Comparison of ENCODE assay signal across 22 cellular contexts in genomic region chr2:169139993-169140767, GRCh38.
DNase-seq lines count a peak whose midpoint lies in the region; ATAC-seq, FAIRE-seq and TF ChIP-seq lines count a peak whose summit lies in the region.
"Had no signal": no experiment of that assay in that cellular context is flagged by ENCODE, and none has a peak within 500 bp of the region (broad histone marks: within the 10 kb centered on the region; RNA-seq: fewer than 3 reads in every experiment).

No MANE protein-coding gene starts in this region.

- H3K4me2 ChIP-seq in GM23338 (peak overlapping the region; percentile 59), MM.1S (ENCODE audit: low read depth, low read length) (peak overlapping the region; percentile 54), K562 (ENCODE audit: insufficient read depth, low read length) (no peak overlapping the region), mesendoderm (ENCODE audit: low read length) (no peak overlapping the region), GM23248 (ENCODE audit: unreplicated experiment) (no peak overlapping the region)

- no peaks in the 10 kb centered on the region for H3K9me1 ChIP-seq in K562 (ENCODE audit: control insufficient read depth, insufficient read depth, low read length)

- 47% methylated on average over 8 of the region's 8 CpGs for WGBS in K562 (ENCODE audit: insufficient coverage, low coverage, missing lambda C conversion rate)
- no CpG with 5 or more reads among the region's 8 CpGs for WGBS in mesendoderm (ENCODE audit: extremely low coverage, insufficient coverage, low lambda C conversion rate)
- 57 to 68% (median 61%) methylated on average over 8 of the region's 8 CpGs for WGBS in psoas muscle, 3 donors
- WGBS in GM23248 (ENCODE audit: low coverage in 1 of 2, low lambda C conversion rate in 2 of 2, missing lambda C conversion rate in 2 of 2), 2 experiments = 28% methylated on average over 8 of the region's 8 CpGs

- BruUV-seq in K562 (replicated peaks; lab: Mats Ljungman, UMichigan) = no TSS peak

- TF ChIP-seq POLR2A in K562 (conservative IDR thresholded peaks at IDR 0.05) = no peak

- in situ Hi-C loops in K562 (cut with MboI) = no loop called here
- in situ Hi-C loops in GM23248 (cut with MboI) = no loop called here

- H3K23ac ChIP-seq in mesendoderm (ENCODE audit: low read length) = no peak overlapping the region

- intact Hi-C loops in K562 (cut with micrococcal nuclease) = loop anchor here (10.0 kb wide), 2 partner anchors 365 to 795 kb away; no protein-coding TSS in a partner anchor
- intact Hi-C loops in psoas muscle (cut with DNase I) = loop anchor here in 1 of 2 donors (2.0 kb wide), 1 partner anchor 179 kb away; no protein-coding TSS in a partner anchor

- H3K9ac ChIP-seq in MM.1S (ENCODE audit: low read length) (0 out of 2 replicates have a peak overlapping the region, but pooled peaks have one; percentile 13), K562 (ENCODE audit: insufficient read depth in 1 of 2, low read depth in 2 of 2, low read length in 2 of 2) (no peak overlapping the region), mesendoderm (ENCODE audit: low read length) (no peak overlapping the region), GM23248 (no peak overlapping the region)

- peak; percentile 76 for ATAC-seq in GM23338
- ATAC-seq in K562 = no peak
- ATAC-seq in psoas muscle = no peak
- ATAC-seq: PC-3 had no signal

- H3K9me2 ChIP-seq in GM23338 (ENCODE audit: insufficient read depth) (no peaks in the 10 kb centered on the region), MM.1S (replicated peaks; ENCODE audit: insufficient read depth, low read length) (no peaks in the 10 kb centered on the region), GM23248 (ENCODE audit: insufficient read depth) (no peaks in the 10 kb centered on the region)

- 0 out of 2 replicates have a peak overlapping the region, but pooled peaks have one; percentile 39 for H3K27ac ChIP-seq in GM23338 (ENCODE audit: low read depth)
- H3K27ac ChIP-seq in MM.1S (ENCODE audit: low read length) = peak overlapping the region; percentile 59
- no peak overlapping the region for H3K27ac ChIP-seq in K562 (ENCODE audit: extremely low read depth, low read depth, low read length)
- H3K27ac ChIP-seq in mesendoderm (ENCODE audit: low read depth, low read length) = no peak overlapping the region
- H3K27ac ChIP-seq in psoas muscle = no peak overlapping the region
- H3K27ac ChIP-seq in GM23248 = no peak overlapping the region
- H3K27ac ChIP-seq: C4-2B had no signal

- peak overlapping the region; percentile 11; the same call in 1 of the 2 replicates for H2AFZ ChIP-seq in GM23338
- peak overlapping the region; percentile 37 for H2AFZ ChIP-seq in MM.1S (ENCODE audit: low read length)
- H2AFZ ChIP-seq in K562 (ENCODE audit: low read depth, low read length) = peak overlapping the region; percentile 61
- no peak overlapping the region for H2AFZ ChIP-seq in GM23248

- no peaks in the 10 kb centered on the region for H3K36me3 ChIP-seq in GM23338 (ENCODE audit: insufficient read depth)
- no peaks in the 10 kb centered on the region for H3K36me3 ChIP-seq in MM.1S (replicated peaks; ENCODE audit: insufficient read depth, low read length)
- H3K36me3 ChIP-seq in K562 (ENCODE audit: control insufficient read depth, insufficient read depth, low read length) = no peaks in the 10 kb centered on the region
- no peaks in the 10 kb centered on the region for H3K36me3 ChIP-seq in mesendoderm (ENCODE audit: control insufficient read depth, insufficient read depth, low read length)
- H3K36me3 ChIP-seq in psoas muscle (ENCODE audit: insufficient read depth in 1 of 2, low read depth in 1 of 2) = no peaks in the 10 kb centered on the region
- H3K36me3 ChIP-seq in GM23248 (ENCODE audit: low read depth) = no peaks in the 10 kb centered on the region
- H3K36me3 ChIP-seq: MG63 had no signal

- no peak overlapping the region for H4K8ac ChIP-seq in mesendoderm (ENCODE audit: low read depth, low read length)

- H3K4me1 ChIP-seq in GM23338 (ENCODE audit: insufficient read depth) = peaks cover 37% of the 10 kb centered on the region
- peaks cover 37% of the 10 kb centered on the region for H3K4me1 ChIP-seq in MM.1S (ENCODE audit: low read length)
- peaks cover 5 to 17% of the 10 kb centered on the region in 2 experiments; a peak in 3 of 5 replicates for H3K4me1 ChIP-seq in K562 (replicated peaks in 1 of 2; ENCODE audit: control insufficient read depth in 2 of 2, insufficient read depth in 2 of 2, low read length in 2 of 2)
- peaks cover 15% of the 10 kb centered on the region for H3K4me1 ChIP-seq in mesendoderm (ENCODE audit: control insufficient read depth, low read depth, low read length)
- no peaks in the 10 kb centered on the region for H3K4me1 ChIP-seq in psoas muscle
- H3K4me1 ChIP-seq in GM23248 (ENCODE audit: insufficient read depth) = no peaks in the 10 kb centered on the region

- no peak overlapping the region for H2BK5ac ChIP-seq in mesendoderm (ENCODE audit: low read length)

- peaks cover 40% of the 10 kb centered on the region for H3K4me1 Mint-ChIP-seq in GM23338
- H3K4me1 Mint-ChIP-seq: CD8-positive, alpha-beta memory T cell had no signal

- no peak overlapping the region for H3K56ac ChIP-seq in mesendoderm (ENCODE audit: low read length)

- H2BK15ac ChIP-seq in mesendoderm (replicated peaks; ENCODE audit: low read depth) = no peak overlapping the region

- H3K9me3 Mint-ChIP-seq in GM23338 = no peaks in the 10 kb centered on the region
- H3K9me3 Mint-ChIP-seq: CD8-positive, alpha-beta memory T cell had no signal

- H3K79me2 ChIP-seq in GM23338 (replicated peaks; ENCODE audit: insufficient read depth) (no peaks in the 10 kb centered on the region), MM.1S (ENCODE audit: low read length) (no peaks in the 10 kb centered on the region), K562 (ENCODE audit: control insufficient read depth, insufficient read depth, low read length) (no peaks in the 10 kb centered on the region), mesendoderm (ENCODE audit: control insufficient read depth, insufficient read depth, low read length) (no peaks in the 10 kb centered on the region), GM23248 (ENCODE audit: insufficient read depth) (no peaks in the 10 kb centered on the region)

- no peak for TF ChIP-seq CTCF in GM23338 (conservative IDR thresholded peaks at IDR 0.05; ENCODE audit: low read depth in 2 of 2)
- TF ChIP-seq CTCF in MM.1S (IDR thresholded peaks at IDR 0.05; ENCODE audit: low read length) = no peak
- TF ChIP-seq CTCF in K562 (IDR thresholded peaks at IDR 0.05 in 2 of 3, conservative IDR thresholded peaks at IDR 0.05 in 1 of 3; ENCODE audit: insufficient read depth in 2 of 3, low read depth in 1 of 3, low read length in 3 of 3) = no peak
- TF ChIP-seq CTCF in psoas muscle (IDR thresholded peaks at IDR 0.05) = no peak

- DNase-seq in GM23338 (ENCODE audit: low spot score) (peak; percentile 59), MM.1S (peak; percentile 84), K562 (ENCODE audit: extremely low read depth in 1 of 4, low spot score in 3 of 4) (no peak), mesendoderm (peak; percentile 10), psoas muscle (no peak), GM23248 (no peak), NCI-H1930 (lab: John Stamatoyannopoulos, UW) (no peak)
- DNase-seq: Calu3; CD8-positive, alpha-beta memory T cell; DMS153; GOT3; MG63; NCI-H1048; NCI-H1417 treated with DMSO at 0.1 percent for 48 hours; NCI-H187; NCI-H510A; NCI-H774; PC-3; SHP77 had no signal

- peak overlapping the region; percentile 35 for H3K27ac Mint-ChIP-seq in GM23338
- H3K27ac Mint-ChIP-seq: CD8-positive, alpha-beta memory T cell had no signal

- no peak for TF ChIP-seq RAD21 in K562 (CRISPR knock-in tag; conservative IDR thresholded peaks at IDR 0.05 in 1 of 2, IDR thresholded peaks at IDR 0.05 in 1 of 2)

- H2AK5ac ChIP-seq in mesendoderm (ENCODE audit: low read length) = no peak overlapping the region

- H3K4ac ChIP-seq in mesendoderm (ENCODE audit: low read depth, low read length) = no peak overlapping the region

- POLR2A ChIA-PET in K562 (lab: Yijun Ruan, JAX) = interaction anchor here (0.5 to 1.0 kb wide), 2 partner anchors 31 to 280 kb away, joined by 3 to 4 read pairs; no protein-coding TSS in a partner anchor

- H4K5ac ChIP-seq in mesendoderm (ENCODE audit: low read length) = no peak overlapping the region

- CTCF ChIA-PET in K562 (lab: Yijun Ruan, JAX; ENCODE audit: low intra/inter-chr PET ratio) = interaction anchor here (1.6 kb wide), 1 partner anchor 31 kb away, joined by 4 read pairs; no protein-coding TSS in a partner anchor

- peaks cover 8% of the 10 kb centered on the region for H3K27me3 Mint-ChIP-seq in GM23338 (ENCODE audit: insufficient read depth, low read depth, poor library complexity)

- FAIRE-seq in K562 (lab: Jason Lieb, UNC) = no peak
- FAIRE-seq: A204.1, GM12891 had no signal

- no peak for TF ChIP-seq EP300 in K562 (IDR thresholded peaks at IDR 0.05; ENCODE audit: low read length)

- H3F3A ChIP-seq in GM23338 (replicated peaks; ENCODE audit: low read depth) (no peaks in the 10 kb centered on the region), MM.1S (ENCODE audit: insufficient read depth, low read length) (peaks cover 10% of the 10 kb centered on the region), GM23248 (ENCODE audit: insufficient read depth) (no peaks in the 10 kb centered on the region)

- H3K4me3 ChIP-seq in GM23338 (no peak overlapping the region), MM.1S (ENCODE audit: low read length) (no peak overlapping the region), K562 (no peak overlapping the region), mesendoderm (ENCODE audit: low read length) (no peak overlapping the region), psoas muscle (no peak overlapping the region), GM23248 (no peak overlapping the region)
- H3K4me3 ChIP-seq: MG63 had no signal

- H2BK120ac ChIP-seq in mesendoderm (ENCODE audit: low read depth, low read length) = no peak overlapping the region

- H4K20me1 ChIP-seq in GM23338 (replicated peaks; ENCODE audit: insufficient read depth) (no peaks in the 10 kb centered on the region), MM.1S (ENCODE audit: insufficient read depth, low read length) (no peaks in the 10 kb centered on the region), K562 (replicated peaks; ENCODE audit: control insufficient read depth, insufficient read depth, low read length) (no peaks in the 10 kb centered on the region), GM23248 (ENCODE audit: insufficient read depth) (no peaks in the 10 kb centered on the region; the same call in 1 of the 2 replicates)

- H3K36me3 Mint-ChIP-seq in GM23338 (ENCODE audit: low read depth) = no peaks in the 10 kb centered on the region
- H3K36me3 Mint-ChIP-seq: CD8-positive, alpha-beta memory T cell had no signal

- H3K79me1 ChIP-seq in mesendoderm (ENCODE audit: low read length) = no peaks in the 10 kb centered on the region

- H3K9me3 ChIP-seq in MM.1S (replicated peaks; ENCODE audit: insufficient read depth, low read length) (no peaks in the 10 kb centered on the region), K562 (replicated peaks; ENCODE audit: control insufficient read depth, insufficient read depth, low read depth, low read length) (no peaks in the 10 kb centered on the region), psoas muscle (no peaks in the 10 kb centered on the region), GM23248 (ENCODE audit: low read depth) (no peaks in the 10 kb centered on the region)
- H3K9me3 ChIP-seq: MG63 had no signal

- peak overlapping the region; percentile 4; the same call in 2 of the 3 replicates for H3K4me3 Mint-ChIP-seq in GM23338
- H3K4me3 Mint-ChIP-seq: CD8-positive, alpha-beta memory T cell had no signal

- peak overlapping the region; percentile 23 for H3K18ac ChIP-seq in mesendoderm (ENCODE audit: low read length)

- no peaks in the 10 kb centered on the region for H3K27me3 ChIP-seq in GM23338 (ENCODE audit: insufficient read depth)
- no peaks in the 10 kb centered on the region for H3K27me3 ChIP-seq in MM.1S (replicated peaks; ENCODE audit: insufficient read depth, low read length)
- H3K27me3 ChIP-seq in K562 (ENCODE audit: control insufficient read depth in 2 of 2, insufficient read depth in 2 of 2, low read length in 2 of 2) = no peaks in the 10 kb centered on the region
- H3K27me3 ChIP-seq in mesendoderm (ENCODE audit: insufficient read depth, low read length, poor library complexity) = no peaks in the 10 kb centered on the region
- no peaks in the 10 kb centered on the region for H3K27me3 ChIP-seq in psoas muscle (ENCODE audit: insufficient read depth in 3 of 3, low read length in 2 of 3)
- peaks cover 6% of the 10 kb centered on the region; the same call in 1 of the 2 replicates for H3K27me3 ChIP-seq in GM23248 (replicated peaks; ENCODE audit: insufficient read depth)
- H3K27me3 ChIP-seq: MG63 had no signal

Comparison
In these comparisons a context has a peak if more than half of its experiments do, and no peak if none do; other contexts are left out.
1. DNase-seq: peak in GM23338 (single experiment), MM.1S (single experiment) and mesendoderm (single experiment); none in K562 (0 of 4), psoas muscle (0 of 2), GM23248 (single experiment) and NCI-H1930 (0 of 2).
2. H3K27ac ChIP-seq: peak in GM23338 (single experiment) and MM.1S (single experiment); none in K562 (single experiment), mesendoderm (single experiment), psoas muscle (single experiment) and GM23248 (single experiment).
3. H3K4me2 ChIP-seq: peak in GM23338 (single experiment) and MM.1S (single experiment); none in K562 (single experiment), mesendoderm (single experiment) and GM23248 (single experiment).